In genomic region chr10:50395279-50395678, GRCh38 we compare ENCODE assay signal across 1 cellular context.
A peak's percentile ranks its signal among the peaks of the same experiment; 100 is the strongest.
TF ChIP-seq lines count a peak whose summit lies in the region.

No MANE protein-coding gene starts in this region.

TF ChIP-seq in HepG2, 621 proteins besides CTCF, POLR2A, EP300 and RAD21 (continued from another document and continues in another):
- peak; percentile 94 for TF ChIP-seq ARID5B (CRISPR knock-in tag; IDR thresholded peaks at IDR 0.05)
- no peak for TF ChIP-seq GRHL1 (CRISPR knock-in tag; conservative IDR thresholded peaks at IDR 0.05)
- no peak for TF ChIP-seq ZNF710 (CRISPR knock-in tag; IDR thresholded peaks at IDR 0.05; ENCODE audit: borderline replicate concordance)
- no peak for TF ChIP-seq ZNF547 (CRISPR knock-in tag; IDR thresholded peaks at IDR 0.05)
- TF ChIP-seq ZNF503 (CRISPR knock-in tag; IDR thresholded peaks at IDR 0.05) = peak; percentile 49; the same call in 1 of the 2 replicates
- no peak for TF ChIP-seq ZNF512B (CRISPR knock-in tag; IDR thresholded peaks at IDR 0.05; ENCODE audit: borderline replicate concordance)
- no peak for TF ChIP-seq HNF1B (CRISPR knock-in tag; IDR thresholded peaks at IDR 0.05)
- peak; percentile 27; the same call in 1 of the 2 replicates for TF ChIP-seq ARID4A (CRISPR knock-in tag; IDR thresholded peaks at IDR 0.05; ENCODE audit: borderline replicate concordance)
- TF ChIP-seq ZMYM3 (CRISPR knock-in tag; IDR thresholded peaks at IDR 0.05) = no peak
- TF ChIP-seq KLF16 (CRISPR knock-in tag; IDR thresholded peaks at IDR 0.05) = peak in 1 of 2 experiments; percentile 76; a peak in 1 of 4 replicates
- TF ChIP-seq SMYD3 (CRISPR knock-in tag; IDR thresholded peaks at IDR 0.05) = no peak
- TF ChIP-seq MED1 (CRISPR knock-in tag; IDR thresholded peaks at IDR 0.05) = peak; percentile 66
- TF ChIP-seq FOXK1 (CRISPR knock-in tag; IDR thresholded peaks at IDR 0.05; ENCODE audit: borderline replicate concordance, low read depth) = peak; percentile 88; the same call in 1 of the 2 replicates
- no peak for TF ChIP-seq HIVEP1 (CRISPR knock-in tag; IDR thresholded peaks at IDR 0.05)
- no peak for TF ChIP-seq ZBTB46 (CRISPR knock-in tag; IDR thresholded peaks at IDR 0.05; ENCODE audit: borderline replicate concordance)
- 0 out of 2 replicates have a peak, but pooled peaks have one; percentile 32 for TF ChIP-seq SSRP1 (CRISPR knock-in tag; IDR thresholded peaks at IDR 0.05)
- no peak for TF ChIP-seq REPIN1 (CRISPR knock-in tag; IDR thresholded peaks at IDR 0.05; ENCODE audit: borderline replicate concordance, low read depth)
- no peak for TF ChIP-seq ELF4 (CRISPR knock-in tag; IDR thresholded peaks at IDR 0.05; ENCODE audit: borderline replicate concordance)
- no peak for TF ChIP-seq MYC (CRISPR knock-in tag; IDR thresholded peaks at IDR 0.05; ENCODE audit: borderline replicate concordance)
- no peak for TF ChIP-seq SYNCRIP (IDR thresholded peaks at IDR 0.05; ENCODE audit: insufficient read depth, low read depth, low read length)
- TF ChIP-seq MLX (CRISPR knock-in tag; IDR thresholded peaks at IDR 0.05) = no peak
- TF ChIP-seq ZNF543 (CRISPR knock-in tag; IDR thresholded peaks at IDR 0.05) = no peak
- TF ChIP-seq MED8 (CRISPR knock-in tag; IDR thresholded peaks at IDR 0.05; ENCODE audit: insufficient replicate concordance) = no peak
- no peak for TF ChIP-seq RBAK (CRISPR knock-in tag; IDR thresholded peaks at IDR 0.05)
- TF ChIP-seq MYPOP (CRISPR knock-in tag; IDR thresholded peaks at IDR 0.05) = peak; percentile 36; the same call in 1 of the 2 replicates
- no peak for TF ChIP-seq ZNF101 (CRISPR knock-in tag; IDR thresholded peaks at IDR 0.05; ENCODE audit: borderline replicate concordance, low read depth)
- TF ChIP-seq TOPORS (CRISPR knock-in tag; IDR thresholded peaks at IDR 0.05) = no peak
- no peak for TF ChIP-seq SNAI1 (CRISPR knock-in tag; IDR thresholded peaks at IDR 0.05; ENCODE audit: borderline replicate concordance)
- TF ChIP-seq RXRB (CRISPR knock-in tag; IDR thresholded peaks at IDR 0.05; ENCODE audit: borderline replicate concordance) = peak; percentile 56; the same call in 1 of the 2 replicates
